In genomic region chr4:30867427-30867826, GRCh38 we compare ENCODE assay signal across 24 cellular contexts.
DNase-seq lines count a peak whose midpoint lies in the region; ATAC-seq and TF ChIP-seq lines count a peak whose summit lies in the region.
"Had no signal": no experiment of that assay in that cellular context is flagged by ENCODE, and none has a peak within 500 bp of the region (broad histone marks: within the 10 kb centered on the region; RNA-seq: fewer than 3 reads in every experiment).

No MANE protein-coding gene starts in this region.

- ATAC-seq in thoracic aorta (ENCODE audit: insufficient number of reproducible peaks, low FRiP score, low read depth): no peak
- no peak for ATAC-seq in HG03469 (IDR thresholded peaks at IDR 0.05; ENCODE audit: unreplicated experiment)
- ATAC-seq in HG02885 (IDR thresholded peaks at IDR 0.05; ENCODE audit: poor library complexity, unreplicated experiment): no peak
- ATAC-seq in GM19035 (IDR thresholded peaks at IDR 0.05; ENCODE audit: unreplicated experiment): no peak
- ATAC-seq: left lung, mucosa of descending colon had no signal

- peak overlapping the region; percentile 23 to 92 (median 73) for H3K27ac Mint-ChIP-seq in nephron
- H3K27ac Mint-ChIP-seq: CD4-positive, alpha-beta T cell had no signal

- H3K4me1 ChIP-seq in thoracic aorta (ENCODE audit: control insufficient read depth in 1 of 2, low read depth in 2 of 2): peaks cover 44 to 93% of the 10 kb centered on the region in 2 donors

- TF ChIP-seq CTCF in coronary artery (IDR thresholded peaks at IDR 0.05): no peak
- no peak for TF ChIP-seq CTCF in nephron (IDR thresholded peaks at IDR 0.05; ENCODE audit: unreplicated experiment in 3 of 3)
- TF ChIP-seq CTCF in thoracic aorta (IDR thresholded peaks at IDR 0.05): no peak

- H3K4me1 Mint-ChIP-seq in nephron: peaks cover 30% of the 10 kb centered on the region

- no peaks in the 10 kb centered on the region for H3K27me3 Mint-ChIP-seq in nephron (ENCODE audit: low read depth)
- H3K27me3 Mint-ChIP-seq: CD4-positive, alpha-beta T cell had no signal

- no peaks in the 10 kb centered on the region for H3K36me3 Mint-ChIP-seq in nephron (ENCODE audit: low read depth)

- H3K4me3 ChIP-seq in coronary artery: peak overlapping the region; percentile 20
- H3K4me3 ChIP-seq in thoracic aorta: peak overlapping the region; percentile 55
- H3K4me3 ChIP-seq: GM23248, left lung, mucosa of descending colon had no signal

- H3K4me3 Mint-ChIP-seq in nephron: no peak overlapping the region
- H3K4me3 Mint-ChIP-seq: CD4-positive, alpha-beta T cell had no signal

- no peaks in the 10 kb centered on the region for H3K9me3 ChIP-seq in thoracic aorta
- H3K9me3 ChIP-seq: mucosa of descending colon, neutrophil had no signal

- H3K27ac ChIP-seq in coronary artery (peak overlapping the region; percentile 69 to 76), thoracic aorta (peak overlapping the region; percentile 86 to 89)
- H3K27ac ChIP-seq: GM23248, KMS-11, left lung, neutrophil, VCaP had no signal

- no peaks in the 10 kb centered on the region for H3K9me3 Mint-ChIP-seq in nephron

- peak; percentile 26 for DNase-seq in LHCN-M2 (ENCODE audit: low read depth)
- DNase-seq in coronary artery (ENCODE audit: low spot score): no peak
- DNase-seq in thoracic aorta (ENCODE audit: low spot score): no peak
- DNase-seq in NCI-H82 treated with DMSO at 0.1 percent for 48 hours (lab: John Stamatoyannopoulos, UW; ENCODE audit: unreplicated experiment): no peak
- DNase-seq: activated CD8-positive, alpha-beta memory T cell treated with anti-CD3 and anti-CD28 coated beads, Interleukin-2, amount 50 U/mL, for 48 hours; activated effector memory CD4-positive, alpha-beta T cell treated with anti-CD3 and anti-CD28 coated beads, Interleukin-2, amount 50 U/mL, for 16 hours; amniotic stem cell; CD4-positive, alpha-beta T cell; cerebellar nuclear complex; effector CD8-positive, alpha-beta T cell; GM23248; left lung; mucosa of descending colon; NCI-H1092; NCI-H2029; NK-92 treated with Interleukin-12 subunit alpha and Interleukin-12 subunit beta, amount 100 ng/mL, for 24 hours; T-helper 2 cell had no signal

- H3K27me3 ChIP-seq in thoracic aorta (replicated peaks; ENCODE audit: insufficient read depth): no peaks in the 10 kb centered on the region
- H3K27me3 ChIP-seq: left lung, neutrophil had no signal

- H3K36me3 ChIP-seq in thoracic aorta: no peaks in the 10 kb centered on the region
- H3K36me3 ChIP-seq: left lung, neutrophil had no signal
